ENCODE assay signal across 14 cellular contexts in genomic region chr10:11528286-11528685, GRCh38.
A peak's percentile ranks its signal among the peaks of the same experiment; 100 is the strongest.
DNase-seq lines count a peak whose midpoint lies in the region; ATAC-seq and TF ChIP-seq lines count a peak whose summit lies in the region.
"Had no signal": no experiment of that assay in that cellular context is flagged by ENCODE, and none has a peak within 500 bp of the region (broad histone marks: within the 10 kb centered on the region; RNA-seq: fewer than 3 reads in every experiment).

No MANE protein-coding gene starts in this region.

- H3F3A ChIP-seq in DOHH2 (ENCODE audit: control insufficient read depth, insufficient read depth) (no peaks in the 10 kb centered on the region; the same call in 1 of the 2 replicates), Loucy (ENCODE audit: low read depth) (0 out of 2 replicates have a peak, but pooled peaks cover 3% of the 10 kb centered on the region)

- H3K36me3 Mint-ChIP-seq in dendritic cell treated with granulocyte-macrophage colony-stimulating factor and Interleukin-4, amounts not matched to agents 40 ng/mL and 50 ng/mL, for 4 days (ENCODE audit: low read depth) = peaks cover 16% of the 10 kb centered on the region

- DNase-seq in spleen (no peak), omental fat pad (ENCODE audit: low spot score) (no peak), kidney tubule cell (ENCODE audit: low spot score) (no peak)
- DNase-seq: Calu3; effector CD8-positive, alpha-beta T cell; KBM-7; NCI-H187 had no signal

- H3K9me3 ChIP-seq in DOHH2 (ENCODE audit: control insufficient read depth, insufficient read depth, low read length) (no peaks in the 10 kb centered on the region), Loucy (ENCODE audit: insufficient read depth, low read depth, low read length) (no peaks in the 10 kb centered on the region), spleen (no peaks in the 10 kb centered on the region)

- ATAC-seq in omental fat pad (ENCODE audit: low FRiP score) = no peak
- ATAC-seq in HG02763 (IDR thresholded peaks at IDR 0.05; ENCODE audit: unreplicated experiment) = no peak
- ATAC-seq: WTC11 had no signal

- intact Hi-C loops in dendritic cell treated with granulocyte-macrophage colony-stimulating factor and Interleukin-4, amounts not matched to agents 40 ng/mL and 50 ng/mL, for 4 days (cut with micrococcal nuclease) = no loop called here
- intact Hi-C loops in spleen (cut with DNase I; ENCODE audit: low total_unique reads) = loop anchor here (10.0 kb wide), 1 partner anchor 77 kb away; no protein-coding TSS in a partner anchor

- TF ChIP-seq POLR2A in spleen (IDR thresholded peaks at IDR 0.05) = no peak

- peak overlapping the region; percentile 17 for H3K27ac Mint-ChIP-seq in dendritic cell treated with granulocyte-macrophage colony-stimulating factor and Interleukin-4, amounts not matched to agents 40 ng/mL and 50 ng/mL, for 4 days
- H3K27ac Mint-ChIP-seq: nephron had no signal

- no peaks in the 10 kb centered on the region for H3K27me3 Mint-ChIP-seq in dendritic cell treated with granulocyte-macrophage colony-stimulating factor and Interleukin-4, amounts not matched to agents 40 ng/mL and 50 ng/mL, for 4 days

- H3K27me3 ChIP-seq in DOHH2 (ENCODE audit: control insufficient read depth, low read length) (no peaks in the 10 kb centered on the region), Loucy (ENCODE audit: insufficient read depth, low read length, poor library complexity, severe bottlenecking) (no peaks in the 10 kb centered on the region), spleen (replicated peaks in 1 of 7) (no peaks in the 10 kb centered on the region)

- no peaks in the 10 kb centered on the region for H3K9me3 Mint-ChIP-seq in dendritic cell treated with granulocyte-macrophage colony-stimulating factor and Interleukin-4, amounts not matched to agents 40 ng/mL and 50 ng/mL, for 4 days
- H3K9me3 Mint-ChIP-seq: nephron, WTC11 had no signal

- H3K27ac ChIP-seq in DOHH2 (ENCODE audit: low read depth, low read length) = no peak overlapping the region
- H3K27ac ChIP-seq in spleen = peak overlapping the region in 6 of 8 donors; percentile 3 to 62 (median 40)
- H3K27ac ChIP-seq: SK-N-MC had no signal

- no peak overlapping the region for H3K4me3 Mint-ChIP-seq in dendritic cell treated with granulocyte-macrophage colony-stimulating factor and Interleukin-4, amounts not matched to agents 40 ng/mL and 50 ng/mL, for 4 days
- H3K4me3 Mint-ChIP-seq: nephron, WTC11 had no signal

- H4K20me1 ChIP-seq in DOHH2 (ENCODE audit: control insufficient read depth, insufficient read depth, low read depth, low read length) (no peaks in the 10 kb centered on the region), Loucy (ENCODE audit: insufficient read depth, low read length, poor library complexity, severe bottlenecking) (no peaks in the 10 kb centered on the region)

- peaks cover 75% of the 10 kb centered on the region for H3K79me2 ChIP-seq in DOHH2 (ENCODE audit: control insufficient read depth, low read length)
- H3K79me2 ChIP-seq in Loucy (ENCODE audit: insufficient read depth, low read length) = peaks cover 15% of the 10 kb centered on the region; the same call in 1 of the 2 replicates

- 72 to 92% (median 75%) methylated on average over 3 of the region's 3 CpGs for WGBS in spleen, 5 donors

- H3K9me2 ChIP-seq in DOHH2 (replicated peaks; ENCODE audit: control insufficient read depth, low read length) (no peaks in the 10 kb centered on the region), Loucy (replicated peaks; ENCODE audit: low read depth, low read length) (no peaks in the 10 kb centered on the region)

- H2AFZ ChIP-seq in Loucy (ENCODE audit: low read length) = no peak overlapping the region

- peaks cover 19% of the 10 kb centered on the region for H3K4me1 Mint-ChIP-seq in dendritic cell treated with granulocyte-macrophage colony-stimulating factor and Interleukin-4, amounts not matched to agents 40 ng/mL and 50 ng/mL, for 4 days (ENCODE audit: low read depth)

- no peak overlapping the region for H3K4me3 ChIP-seq in DOHH2 (ENCODE audit: low read length)
- no peak overlapping the region for H3K4me3 ChIP-seq in Loucy (ENCODE audit: low read length, poor library complexity, severe bottlenecking)
- H3K4me3 ChIP-seq in spleen = peak overlapping the region in 2 of 8 donors; percentile 6 to 40
- H3K4me3 ChIP-seq: SK-N-MC had no signal

- H3K36me3 ChIP-seq in DOHH2 (ENCODE audit: control insufficient read depth, low read length) (peaks cover 45% of the 10 kb centered on the region), Loucy (ENCODE audit: insufficient read depth, low read length) (peaks cover 24% of the 10 kb centered on the region; the same call in 1 of the 2 replicates), spleen (peaks cover 0 to 38% (median 15%) of the 10 kb centered on the region in 6 donors)

- peak overlapping the region; percentile 38 for H3K4me2 ChIP-seq in DOHH2 (ENCODE audit: low read length)
- peak overlapping the region; percentile 26 for H3K4me2 ChIP-seq in Loucy (ENCODE audit: low read depth, low read length, poor library complexity, severe bottlenecking)

- H3K4me1 ChIP-seq in DOHH2 (ENCODE audit: control insufficient read depth, low read length) = peaks cover 57% of the 10 kb centered on the region
- peaks cover 24% of the 10 kb centered on the region for H3K4me1 ChIP-seq in Loucy (ENCODE audit: insufficient read depth, low read length, poor library complexity, severe bottlenecking)
- peaks cover 18 to 69% (median 60%) of the 10 kb centered on the region in 6 donors for H3K4me1 ChIP-seq in spleen

- TF ChIP-seq CTCF in DOHH2 (IDR thresholded peaks at IDR 0.05; ENCODE audit: low read depth, low read length, poor library complexity, severe bottlenecking) = no peak
- TF ChIP-seq CTCF in Loucy (conservative IDR thresholded peaks at IDR 0.05; ENCODE audit: low read length) = no peak
- TF ChIP-seq CTCF in spleen (IDR thresholded peaks at IDR 0.05 in 8 of 11, conservative IDR thresholded peaks at IDR 0.05 in 3 of 11) = no peak
- TF ChIP-seq CTCF in omental fat pad (IDR thresholded peaks at IDR 0.05) = no peak

- H3K9ac ChIP-seq in Loucy (ENCODE audit: low read depth, low read length, poor library complexity, severe bottlenecking) = no peak overlapping the region
